ENCODE assay signal across 8 cellular contexts in the genomic region with DNA sequence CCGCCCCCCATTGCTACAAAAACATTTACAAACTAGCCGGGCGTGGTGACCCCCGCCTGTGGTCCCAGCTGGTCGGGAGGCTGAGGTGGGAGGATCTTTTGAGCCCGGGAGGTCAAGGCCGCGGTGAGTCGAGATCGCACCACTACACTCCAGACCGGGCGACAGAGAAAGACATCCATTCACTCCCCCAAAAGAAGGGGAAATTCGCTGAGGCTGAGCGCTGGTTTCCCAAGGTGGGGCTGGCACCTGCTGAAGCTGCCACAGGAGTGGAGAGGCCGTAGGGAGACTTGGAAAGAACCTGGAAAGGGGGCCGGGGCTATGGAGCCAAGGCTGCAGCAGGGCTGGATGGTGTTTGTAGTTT. TPM values are rescaled to one million over a fixed set of nuclear protein-coding genes. Genes with fewer than 3 reads are reported as not detected.
A peak's percentile ranks its signal among the peaks of the same experiment; 100 is the strongest.
DNase-seq lines count a peak whose midpoint lies in the region; ATAC-seq, FAIRE-seq and TF ChIP-seq lines count a peak whose summit lies in the region.

No MANE protein-coding gene starts in this region.

- peaks cover 10% of the 10 kb centered on the region; the same call in 1 of the 2 replicates for H3F3A ChIP-seq in PC-9 (ENCODE audit: insufficient read depth, low read depth)

- H3K4me3 ChIP-seq in DND-41 (ENCODE audit: low read depth in 1 of 2, low read length in 2 of 2) (peak overlapping the region in 1 of 2 experiments; percentile 85; a peak in 2 of 4 replicates), PC-9 (peak overlapping the region; percentile 61; the same call in 1 of the 2 replicates), endothelial cell of umbilical vein (replicated peaks in 1 of 3; ENCODE audit: insufficient read depth in 1 of 3, low read depth in 1 of 3, low read length in 3 of 3) (peak overlapping the region in 1 of 3 experiments; percentile 81), pancreas (peak overlapping the region in 2 of 4 donors; percentile 48 to 78)

- no peaks in the 10 kb centered on the region for H3K9me2 ChIP-seq in PC-9 (ENCODE audit: insufficient read depth)

- ATAC-seq in DND-41 (ENCODE audit: insufficient read depth, low read depth), result no peak
- no peak for ATAC-seq in pancreas
- ATAC-seq in HG03469 (IDR thresholded peaks at IDR 0.05; ENCODE audit: unreplicated experiment), result no peak

- CTCF ChIA-PET in PC-9 (lab: Charles Lee), result interaction anchor here (0.6 kb wide), 1 partner anchor 1577 kb away, joined by 17 read pairs; no protein-coding TSS in a partner anchor
- CTCF ChIA-PET in endothelial cell of umbilical vein (lab: Charles Lee), result no interaction called here

- H3K9ac ChIP-seq in DND-41 (ENCODE audit: low read depth, low read length), result peak overlapping the region; percentile 77
- H3K9ac ChIP-seq in endothelial cell of umbilical vein (replicated peaks; ENCODE audit: extremely low read depth, insufficient read depth, low read length), result peak overlapping the region; percentile 73

- no peak for TF ChIP-seq POLR2A in endothelial cell of umbilical vein (IDR thresholded peaks at IDR 0.05; ENCODE audit: low read depth, low read length)

- no peak for TF ChIP-seq CTCF in DND-41 (IDR thresholded peaks at IDR 0.05; ENCODE audit: borderline replicate concordance, extremely low read depth, low read length, poor library complexity, severe bottlenecking)
- no peak for TF ChIP-seq CTCF in PC-9 (conservative IDR thresholded peaks at IDR 0.05)
- no peak for TF ChIP-seq CTCF in endothelial cell of umbilical vein (IDR thresholded peaks at IDR 0.05; ENCODE audit: extremely low read depth in 1 of 2, insufficient read depth in 1 of 2, low read depth in 1 of 2, low read length in 2 of 2)
- no peak for TF ChIP-seq CTCF in pancreas (IDR thresholded peaks at IDR 0.05)

- no peaks in the 10 kb centered on the region for H3K27me3 ChIP-seq in DND-41 (ENCODE audit: insufficient read depth, low read length, poor library complexity)
- H3K27me3 ChIP-seq in PC-9 (ENCODE audit: insufficient read depth, low read depth), result no peaks in the 10 kb centered on the region
- H3K27me3 ChIP-seq in endothelial cell of umbilical vein (ENCODE audit: control insufficient read depth in 2 of 2, insufficient read depth in 2 of 2, low read length in 2 of 2), result no peaks in the 10 kb centered on the region
- H3K27me3 ChIP-seq in pancreas, result no peaks in the 10 kb centered on the region

- POLR2A ChIA-PET in PC-9 (lab: Charles Lee; ENCODE audit: unreplicated experiment), result interaction anchor here (0.6 kb wide), 1 partner anchor 611 kb away, joined by 12 read pairs; no protein-coding TSS in a partner anchor
- POLR2A ChIA-PET in endothelial cell of umbilical vein (lab: Charles Lee), result interaction anchor here (0.7 kb wide), 1 partner anchor 327 kb away, joined by 3 read pairs; no protein-coding TSS in a partner anchor

- H3K36me3 ChIP-seq in DND-41 (ENCODE audit: insufficient read depth, low read length) (no peaks in the 10 kb centered on the region; the same call in 1 of the 2 replicates), PC-9 (ENCODE audit: low read depth) (no peaks in the 10 kb centered on the region), endothelial cell of umbilical vein (ENCODE audit: control insufficient read depth in 2 of 2, extremely low read depth in 1 of 2, insufficient read depth in 2 of 2, low read length in 2 of 2) (no peaks in the 10 kb centered on the region), pancreas (no peaks in the 10 kb centered on the region)

- no TSS peak for BruUV-seq in PC-9 (replicated peaks; lab: Mats Ljungman, UMichigan)
- BruUV-seq in endothelial cell of umbilical vein (replicated peaks; lab: Mats Ljungman, UMichigan), result no TSS peak

- peaks cover 24% of the 10 kb centered on the region for H3K4me1 ChIP-seq in DND-41 (ENCODE audit: insufficient read depth, low read length)
- H3K4me1 ChIP-seq in PC-9 (replicated peaks; ENCODE audit: insufficient read depth), result peaks cover 24% of the 10 kb centered on the region
- peaks cover 9% of the 10 kb centered on the region for H3K4me1 ChIP-seq in endothelial cell of umbilical vein (ENCODE audit: control insufficient read depth, extremely low read depth, insufficient read depth, low read length)
- peaks cover 0 to 14% (median 13%) of the 10 kb centered on the region in 3 donors for H3K4me1 ChIP-seq in pancreas

- no peaks in the 10 kb centered on the region for H3K9me1 ChIP-seq in endothelial cell of umbilical vein (replicated peaks; ENCODE audit: control insufficient read depth, extremely low read depth, insufficient read depth, low read length)

- H3K27ac ChIP-seq in DND-41 (ENCODE audit: low read length), result no peak overlapping the region
- no peak overlapping the region for H3K27ac ChIP-seq in PC-9
- no peak overlapping the region for H3K27ac ChIP-seq in endothelial cell of umbilical vein (ENCODE audit: insufficient read depth, low read depth, low read length)
- peak overlapping the region; percentile 58 to 82 (median 74) for H3K27ac ChIP-seq in pancreas

- FAIRE-seq in endothelial cell of umbilical vein (lab: Jason Lieb, UNC) (no peak), pancreas (lab: Jason Lieb, UNC) (no peak)

- H3K4me2 ChIP-seq in DND-41 (ENCODE audit: insufficient read depth, low read length) (peak overlapping the region; percentile 91), PC-9 (peak overlapping the region; percentile 81), endothelial cell of umbilical vein (ENCODE audit: insufficient read depth, low read length) (peak overlapping the region; percentile 49)

- 77 to 81% methylated on average over 16 of the region's 16 CpGs for WGBS in pancreas, 2 donors

- DNase-seq in DND-41, result no peak
- no peak for DNase-seq in PC-9
- DNase-seq in endothelial cell of umbilical vein (ENCODE audit: low read depth, low spot score), result no peak
- DNase-seq in pancreas, result peak in 2 of 6 donors; percentile 51 to 53
- DNase-seq in NCI-H2029 treated with DMSO at 0.1 percent for 48 hours (lab: John Stamatoyannopoulos, UW), result no peak
- no peak for DNase-seq in NCI-H2081 (lab: John Stamatoyannopoulos, UW)
- no peak for DNase-seq in stimulated activated CD4-positive, alpha-beta T cell treated with anti-CD3 and anti-CD28 coated beads, Interleukin-4, amount 100 ng/mL, for 24 hours

- intact Hi-C loops in PC-9 (cut with micrococcal nuclease; ENCODE audit: unreplicated experiment), result no loop called here
- intact Hi-C loops in endothelial cell of umbilical vein (cut with micrococcal nuclease), result no loop called here
- intact Hi-C loops in pancreas (cut with DNase I), result no loop called here

- H3K9me3 ChIP-seq in DND-41 (ENCODE audit: insufficient read depth, low read length, severe bottlenecking) (no peaks in the 10 kb centered on the region), PC-9 (ENCODE audit: insufficient read depth, low read depth) (no peaks in the 10 kb centered on the region), endothelial cell of umbilical vein (replicated peaks; ENCODE audit: control insufficient read depth, insufficient read depth, low read length) (no peaks in the 10 kb centered on the region), pancreas (no peaks in the 10 kb centered on the region)

- dilution Hi-C loops in endothelial cell of umbilical vein (cut with MboI; ENCODE audit: extremely low pct_ligation_motif_present, low sequenced_read_pairs), result no loop called here

- peaks cover 7% of the 10 kb centered on the region; the same call in 1 of the 2 replicates for H4K20me1 ChIP-seq in DND-41 (ENCODE audit: insufficient read depth, low read length)
- H4K20me1 ChIP-seq in PC-9 (ENCODE audit: insufficient read depth), result 0 out of 2 replicates have a peak, but pooled peaks cover 4% of the 10 kb centered on the region
- H4K20me1 ChIP-seq in endothelial cell of umbilical vein (replicated peaks; ENCODE audit: control insufficient read depth, extremely low read depth, insufficient read depth, low read length), result peaks cover 2% of the 10 kb centered on the region

- H3K79me2 ChIP-seq in DND-41 (ENCODE audit: insufficient read depth, low read length) (peaks cover 35% of the 10 kb centered on the region), PC-9 (ENCODE audit: low read depth) (peaks cover 33% of the 10 kb centered on the region), endothelial cell of umbilical vein (ENCODE audit: control insufficient read depth, insufficient read depth, low read length) (peaks cover 32% of the 10 kb centered on the region)

- H2AFZ ChIP-seq in DND-41 (ENCODE audit: low read depth, low read length) (peak overlapping the region; percentile 89), PC-9 (peak overlapping the region; percentile 86), endothelial cell of umbilical vein (ENCODE audit: low read depth, low read length) (peak overlapping the region; percentile 86)

TF ChIP-seq in endothelial cell of umbilical vein, 7 proteins besides CTCF, POLR2A, EP300 and RAD21:
- no peak for TF ChIP-seq JUN (IDR thresholded peaks at IDR 0.05; ENCODE audit: borderline replicate concordance, insufficient read depth, insufficient read length, low read depth)

RNA-seq across cellular contexts. Expression of a gene that starts 0.7 kb away (rescaled TPM):
- total RNA-seq in PC-9 (2021), result 18.6 and 22.4 TPM in 2 replicates
- total RNA-seq in endothelial cell of umbilical vein, result 25.9 and 26.4 TPM in 2 replicates
- polyA plus RNA-seq in endothelial cell of umbilical vein, result 15.3 and 16.2 TPM in 2 replicates
- 14.1 and 14.5 TPM in 2 replicates for polyA plus RNA-seq in endothelial cell of umbilical vein (2011; cell fraction: cytosol; rRNA removed)
- polyA plus RNA-seq in endothelial cell of umbilical vein (2011; cell fraction: nucleus; rRNA removed), result 30.1 and 40.1 TPM in 2 replicates
- polyA plus RNA-seq in endothelial cell of umbilical vein (2012), result 14.4 and 16.6 TPM in 2 replicates
- 27.5 and 28.1 TPM in 2 replicates for polyA minus RNA-seq in endothelial cell of umbilical vein
- polyA minus RNA-seq in endothelial cell of umbilical vein (2011; cell fraction: cytosol; rRNA and poly(A)+ RNA removed), result 55.4 TPM
- polyA minus RNA-seq in endothelial cell of umbilical vein (2011; cell fraction: nucleus; rRNA and poly(A)+ RNA removed), result 28.9 and 35.4 TPM in 2 replicates
- total RNA-seq in pancreas, result 10 to 100 TPM; 10.0 to 17.6 (median 11.9) TPM
- 10 to 100 TPM in 1 of 2 donors, 1 to 10 TPM in 1; 7.1 to 11.1 TPM for polyA plus RNA-seq in pancreas

Comparison
In these comparisons a context has a peak if more than half of its experiments do, and no peak if none do; other contexts are left out.
1. H3K27ac ChIP-seq: peak in pancreas (4 of 4); none in DND-41 (single experiment), PC-9 (single experiment) and endothelial cell of umbilical vein (single experiment).
2. Peak in every context shown above with its lines, with median percentiles within 50 percentile points of each other: H2AFZ ChIP-seq and H3K4me2 ChIP-seq.